ENCODE assay signal across 1 cellular context in genomic region chr13:102597029-102598015, GRCh38.
TF ChIP-seq lines count a peak whose summit lies in the region.

No MANE protein-coding gene starts in this region.

TF ChIP-seq in K562, 482 proteins besides CTCF, POLR2A, EP300 and RAD21 (continued from another document):
- TF ChIP-seq NRF1 (conservative IDR thresholded peaks at IDR 0.05 in 1 of 2, IDR thresholded peaks at IDR 0.05 in 1 of 2): peak in 1 of 2 experiments; percentile 46; a peak in 2 of 4 replicates
- no peak for TF ChIP-seq POLR3G (IDR thresholded peaks at IDR 0.05; ENCODE audit: extremely low read depth, insufficient read length, insufficient replicate concordance)
- no peak for TF ChIP-seq MAFF (IDR thresholded peaks at IDR 0.05; ENCODE audit: low read length)
- TF ChIP-seq PHF21A (IDR thresholded peaks at IDR 0.05; ENCODE audit: borderline replicate concordance, low read depth): no peak
- TF ChIP-seq PTTG1 (tag; IDR thresholded peaks at IDR 0.05; ENCODE audit: low read depth): no peak
- 0 out of 2 replicates have a peak, but pooled peaks have one; percentile 50 for TF ChIP-seq NKRF (IDR thresholded peaks at IDR 0.05; ENCODE audit: borderline replicate concordance)
- TF ChIP-seq POLR2G (IDR thresholded peaks at IDR 0.05; ENCODE audit: low read depth, low read length): peak; percentile 32
- peak; percentile 13; the same call in 1 of the 2 replicates for TF ChIP-seq SP1 (CRISPR knock-in tag; IDR thresholded peaks at IDR 0.05)
- TF ChIP-seq ZNF184 (CRISPR knock-in tag; IDR thresholded peaks at IDR 0.05): no peak
- TF ChIP-seq PHF8 (IDR thresholded peaks at IDR 0.05; ENCODE audit: borderline replicate concordance, low read length): peak; percentile 66; the same call in 1 of the 2 replicates
- TF ChIP-seq KDM5B (IDR thresholded peaks at IDR 0.05; ENCODE audit: insufficient replicate concordance, low read depth, low read length): peak; percentile 65
- peak; percentile 64 for TF ChIP-seq POLR2B (IDR thresholded peaks at IDR 0.05; ENCODE audit: low read depth, partially characterized antibody)
- no peak for TF ChIP-seq ETS1 (conservative IDR thresholded peaks at IDR 0.05; ENCODE audit: control insufficient read depth, low read depth, low read length)
- TF ChIP-seq TCF3 (CRISPR knock-in tag; IDR thresholded peaks at IDR 0.05): no peak
- TF ChIP-seq RFX5 (IDR thresholded peaks at IDR 0.05; ENCODE audit: low read depth, low read length): no peak
- TF ChIP-seq E2F6 (IDR thresholded peaks at IDR 0.05; ENCODE audit: borderline replicate concordance in 1 of 2, extremely low read depth in 1 of 2, insufficient read depth in 1 of 2, insufficient read length in 1 of 2, low read depth in 1 of 2, low read length in 1 of 2, poor library complexity in 1 of 2, severe bottlenecking in 1 of 2): peak in 1 of 2 experiments; percentile 27
- peak; percentile 51 for TF ChIP-seq SMAD1 (IDR thresholded peaks at IDR 0.05; ENCODE audit: low read depth, low read length, partially characterized antibody)
- peak; percentile 51; the same call in 1 of the 2 replicates for TF ChIP-seq MEF2A (IDR thresholded peaks at IDR 0.05; ENCODE audit: control insufficient read depth, low read depth, low read length)
- peak; percentile 89 for TF ChIP-seq RBBP5 (IDR thresholded peaks at IDR 0.05; ENCODE audit: borderline replicate concordance, insufficient read depth, low read length, poor library complexity, severe bottlenecking)
- TF ChIP-seq ZBTB11 (CRISPR knock-in tag; IDR thresholded peaks at IDR 0.05): no peak
- peak; percentile 36; the same call in 1 of the 2 replicates for TF ChIP-seq SPI1 (IDR thresholded peaks at IDR 0.05; ENCODE audit: borderline replicate concordance, low read depth, low read length)
- TF ChIP-seq MNT (conservative IDR thresholded peaks at IDR 0.05): peak; percentile 3 to 20; a peak in 1 of 4 replicates
- peak; percentile 48; the same call in 1 of the 2 replicates for TF ChIP-seq ZBTB7A (IDR thresholded peaks at IDR 0.05; ENCODE audit: borderline replicate concordance, control insufficient read depth, low read depth, low read length)
- TF ChIP-seq HNRNPL (IDR thresholded peaks at IDR 0.05; ENCODE audit: low read depth, low read length): 0 out of 2 replicates have a peak, but pooled peaks have one; percentile 29
- no peak for TF ChIP-seq HIVEP1 (CRISPR knock-in tag; IDR thresholded peaks at IDR 0.05)
- peak; percentile 82 for TF ChIP-seq SUPT5H (IDR thresholded peaks at IDR 0.05)
- no peak for TF ChIP-seq GTF3C2 (IDR thresholded peaks at IDR 0.05; ENCODE audit: borderline replicate concordance, extremely low read depth, insufficient read length)
- no peak for TF ChIP-seq ATF1 (CRISPR knock-in tag; IDR thresholded peaks at IDR 0.05)
- TF ChIP-seq ATF1 (tag; IDR thresholded peaks at IDR 0.05): peak; percentile 61; the same call in 1 of the 2 replicates
- peak; percentile 35; the same call in 1 of the 2 replicates for TF ChIP-seq POLR2AphosphoS5 (IDR thresholded peaks at IDR 0.05; ENCODE audit: control insufficient read depth, insufficient read depth, low read depth, low read length)
- peak in 1 of 2 experiments; percentile 86; a peak in 2 of 4 replicates for TF ChIP-seq FOXA3 (CRISPR knock-in tag; conservative IDR thresholded peaks at IDR 0.05 in 1 of 2, IDR thresholded peaks at IDR 0.05 in 1 of 2)
- peak in 1 of 2 experiments; percentile 42; a peak in 1 of 4 replicates for TF ChIP-seq HDAC1 (IDR thresholded peaks at IDR 0.05)
